Comparison of ENCODE assay signal across 19 cellular contexts in the genomic region with DNA sequence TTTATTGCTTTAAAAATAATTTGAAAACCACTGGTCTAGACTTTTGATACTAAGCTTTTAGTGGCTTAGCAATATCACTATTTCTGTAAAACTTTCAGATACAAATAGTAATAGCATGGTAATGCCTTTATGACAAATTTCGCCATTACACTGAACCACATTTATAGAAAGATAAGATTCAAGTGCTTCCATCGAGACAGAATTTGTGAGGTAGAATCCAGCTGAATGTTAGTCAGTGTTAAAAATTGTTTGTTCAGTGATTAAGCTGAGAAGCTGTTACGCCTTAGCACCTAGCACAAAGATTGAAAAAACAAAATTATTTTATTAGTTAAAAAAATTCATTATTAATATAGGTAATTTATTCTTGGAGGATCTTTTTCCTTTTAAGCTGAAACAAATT. TPM values are rescaled to one million over a fixed set of nuclear protein-coding genes. Genes with fewer than 3 reads are reported as not detected.
DNase-seq lines count a peak whose midpoint lies in the region; ATAC-seq, FAIRE-seq and TF ChIP-seq lines count a peak whose summit lies in the region.
"Had no signal": no experiment of that assay in that cellular context is flagged by ENCODE, and none has a peak within 500 bp of the region (broad histone marks: within the 10 kb centered on the region; RNA-seq: fewer than 3 reads in every experiment).

No MANE protein-coding gene starts in this region.

- intact Hi-C loops in activated CD8-positive, alpha-beta T cell treated with anti-CD3 and anti-CD28 coated beads for 36 hours (cut with micrococcal nuclease) = no loop called here

- H3K36me3 Mint-ChIP-seq in activated CD8-positive, alpha-beta T cell treated with anti-CD3 and anti-CD28 coated beads for 36 hours (ENCODE audit: low read depth) = no peaks in the 10 kb centered on the region
- H3K36me3 Mint-ChIP-seq: CD14-positive monocyte; CD4-positive, alpha-beta memory T cell had no signal

- CTCF ChIA-PET in A549 (lab: Yijun Ruan, JAX) = interaction anchor here (0.7 kb wide), 1 partner anchor 28 kb away, joined by 4 read pairs; no protein-coding TSS in a partner anchor
- CTCF ChIA-PET in activated CD8-positive, alpha-beta T cell treated with anti-CD3 and anti-CD28 coated beads for 36 hours (lab: Charles Lee) = no interaction called here

- in situ Hi-C loops in brain microvascular endothelial cell (cut with HindIII; ENCODE audit: low pct_ligation_motif_present, low sequenced_read_pairs) = no loop called here

- no peaks in the 10 kb centered on the region for H3K27me3 ChIP-seq in brain microvascular endothelial cell (replicated peaks)
- H3K27me3 ChIP-seq: BLaER1 had no signal

- TF ChIP-seq RAD21 in A549 (conservative IDR thresholded peaks at IDR 0.05 in 1 of 2, IDR thresholded peaks at IDR 0.05 in 1 of 2) = no peak

- H3K27ac ChIP-seq in A549 (no peak overlapping the region), brain microvascular endothelial cell (peak overlapping the region; percentile 26)
- H3K27ac ChIP-seq: BLaER1 had no signal

- POLR2A ChIA-PET in A549 (lab: Yijun Ruan, JAX) = no interaction called here
- POLR2A ChIA-PET in activated CD8-positive, alpha-beta T cell treated with anti-CD3 and anti-CD28 coated beads for 36 hours (lab: Charles Lee) = no interaction called here

- peak overlapping the region; percentile 13; the same call in 2 of the 3 replicates for H3K4me2 ChIP-seq in A549
- H3K4me2 ChIP-seq: BLaER1 had no signal

- FAIRE-seq in A549 (lab: Jason Lieb, UNC) = no peak
- FAIRE-seq: A204.1 had no signal

- DNase-seq in A549 (ENCODE audit: low read depth in 1 of 2, low spot score in 1 of 2) (no peak), NCI-H226 (peak; percentile 43), brain microvascular endothelial cell (no peak), kidney glomerular epithelial cell (lab: John Stamatoyannopoulos, UW) (peak; percentile 18), SK-N-DZ (ENCODE audit: low spot score) (no peak), GM19240 (ENCODE audit: insufficient read length, low spot score) (no peak)
- DNase-seq in activated CD8-positive, alpha-beta T cell treated with anti-CD3 and anti-CD28 coated beads for 36 hours = no peak
- DNase-seq: CD4-positive, alpha-beta memory T cell; DMS153; DMS79; GF-D8; GOT3; H7 had no signal

- TF ChIP-seq CTCF in A549 (IDR thresholded peaks at IDR 0.05) = no peak
- no peak for TF ChIP-seq CTCF in brain microvascular endothelial cell (IDR thresholded peaks at IDR 0.05; ENCODE audit: low read depth, low read length, missing control alignments)
- no peak for TF ChIP-seq CTCF in activated CD8-positive, alpha-beta T cell treated with anti-CD3 and anti-CD28 coated beads for 36 hours (IDR thresholded peaks at IDR 0.05)

- 38% methylated on average over 3 of the region's 3 CpGs for WGBS in A549 (ENCODE audit: missing lambda C conversion rate)

- no peak overlapping the region for H3K4me3 Mint-ChIP-seq in activated CD8-positive, alpha-beta T cell treated with anti-CD3 and anti-CD28 coated beads for 36 hours
- H3K4me3 Mint-ChIP-seq: CD14-positive monocyte; CD4-positive, alpha-beta memory T cell had no signal

- H3K36me3 ChIP-seq in brain microvascular endothelial cell (replicated peaks) = no peaks in the 10 kb centered on the region
- H3K36me3 ChIP-seq: BLaER1 had no signal

- no peak overlapping the region for H3K4me3 ChIP-seq in A549
- no peak overlapping the region for H3K4me3 ChIP-seq in brain microvascular endothelial cell (ENCODE audit: low read depth, low read length)
- H3K4me3 ChIP-seq: BLaER1 had no signal

- no peaks in the 10 kb centered on the region for H3K27me3 Mint-ChIP-seq in activated CD8-positive, alpha-beta T cell treated with anti-CD3 and anti-CD28 coated beads for 36 hours
- H3K27me3 Mint-ChIP-seq: CD4-positive, alpha-beta memory T cell had no signal

- no peak overlapping the region for H3K27ac Mint-ChIP-seq in activated CD8-positive, alpha-beta T cell treated with anti-CD3 and anti-CD28 coated beads for 36 hours
- H3K27ac Mint-ChIP-seq: CD14-positive monocyte; CD4-positive, alpha-beta memory T cell had no signal

- TF ChIP-seq EP300 in A549 (IDR thresholded peaks at IDR 0.05) = no peak

- TF ChIP-seq POLR2A in A549 (IDR thresholded peaks at IDR 0.05; ENCODE audit: low read length) = no peak

- no peaks in the 10 kb centered on the region for H3K9me3 ChIP-seq in A549
- H3K9me3 ChIP-seq: BLaER1 had no signal

- no peaks in the 10 kb centered on the region for H3K4me1 Mint-ChIP-seq in activated CD8-positive, alpha-beta T cell treated with anti-CD3 and anti-CD28 coated beads for 36 hours (ENCODE audit: low read depth)
- H3K4me1 Mint-ChIP-seq: CD14-positive monocyte; CD4-positive, alpha-beta memory T cell had no signal

- ATAC-seq in A549 (no peak), HG03342 (IDR thresholded peaks at IDR 0.05; ENCODE audit: unreplicated experiment) (no peak)
- no peak for ATAC-seq in activated CD8-positive, alpha-beta T cell treated with anti-CD3 and anti-CD28 coated beads for 36 hours

- peaks cover 37% of the 10 kb centered on the region for H3K4me1 ChIP-seq in A549
- H3K4me1 ChIP-seq: BLaER1 had no signal

- H3K9me3 Mint-ChIP-seq in activated CD8-positive, alpha-beta T cell treated with anti-CD3 and anti-CD28 coated beads for 36 hours = no peaks in the 10 kb centered on the region

TF ChIP-seq in A549, 52 proteins besides CTCF, POLR2A, EP300 and RAD21:
- TF ChIP-seq CEBPB (IDR thresholded peaks at IDR 0.05) = no peak
- TF ChIP-seq NPAS2 (CRISPR knock-in tag; IDR thresholded peaks at IDR 0.05; ENCODE audit: borderline replicate concordance) = no peak
- no peak for TF ChIP-seq TP53 (CRISPR knock-in tag; IDR thresholded peaks at IDR 0.05)
- TF ChIP-seq E2F6 (IDR thresholded peaks at IDR 0.05; ENCODE audit: borderline replicate concordance, low read depth) = no peak
- TF ChIP-seq KDM5A (IDR thresholded peaks at IDR 0.05) = no peak
- TF ChIP-seq RNF2 (IDR thresholded peaks at IDR 0.05; ENCODE audit: borderline replicate concordance, low read depth) = no peak
- no peak for TF ChIP-seq USF2 (IDR thresholded peaks at IDR 0.05)
- TF ChIP-seq ZSCAN20 (CRISPR knock-in tag; IDR thresholded peaks at IDR 0.05) = no peak
- no peak for TF ChIP-seq MAFK (IDR thresholded peaks at IDR 0.05; ENCODE audit: partially characterized antibody)
- TF ChIP-seq ZFP36 (IDR thresholded peaks at IDR 0.05; ENCODE audit: borderline replicate concordance, partially characterized antibody) = no peak
- no peak for TF ChIP-seq JUNB (IDR thresholded peaks at IDR 0.05)
- TF ChIP-seq HOXB13 (CRISPR knock-in tag; IDR thresholded peaks at IDR 0.05; ENCODE audit: low read depth) = no peak
- no peak for TF ChIP-seq REST (IDR thresholded peaks at IDR 0.05)
- no peak for TF ChIP-seq CBX2 (IDR thresholded peaks at IDR 0.05; ENCODE audit: borderline replicate concordance, low read depth)
- no peak for TF ChIP-seq ZNF302 (CRISPR knock-in tag; IDR thresholded peaks at IDR 0.05)

RNA-seq across cellular contexts. Expression of gene GNAT3, which starts 36.5 kb away (rescaled TPM):
- polyA plus RNA-seq in A549 (2011; rRNA removed) (not detected in 2 replicates), A549 (2017; fragmentation: RNase III; extraction: RNeasy Plus Mini Kit Qiagen cat#74134 plus additional on column Dnase treatment) (not detected in 3 replicates)
- not detected in 2 replicates for polyA plus RNA-seq in A549 (2012; cell fraction: cytosol; rRNA removed)
- not detected in 2 replicates for polyA plus RNA-seq in A549 (2012; cell fraction: nucleus; rRNA removed)
- polyA minus RNA-seq in A549 (2011; rRNA and poly(A)+ RNA removed) = not detected in 2 replicates
- not detected for total RNA-seq in activated CD8-positive, alpha-beta T cell treated with anti-CD3 and anti-CD28 coated beads for 36 hours
- polyA plus RNA-seq in SK-N-DZ (2014; cell fraction: cytosol; rRNA removed) = not detected in 2 replicates
- polyA plus RNA-seq in SK-N-DZ (2014; cell fraction: nucleus; rRNA removed) = not detected in 2 replicates
- total RNA-seq: CD4-positive, alpha-beta memory T cell; Daoy; H7; HT-29 had no signal
- polyA plus RNA-seq: CD14-positive monocyte; CD4-positive, alpha-beta memory T cell had no signal

Comparison
In these comparisons a context has a peak if more than half of its experiments do, and no peak if none do; other contexts are left out.
1. DNase-seq: peak in NCI-H226 (single experiment) and kidney glomerular epithelial cell (single experiment); none in A549 (0 of 2), brain microvascular endothelial cell (single experiment), activated CD8-positive, alpha-beta T cell treated with anti-CD3 and anti-CD28 coated beads for 36 hours (single experiment), SK-N-DZ (single experiment) and GM19240 (single experiment).